In the genomic region with DNA sequence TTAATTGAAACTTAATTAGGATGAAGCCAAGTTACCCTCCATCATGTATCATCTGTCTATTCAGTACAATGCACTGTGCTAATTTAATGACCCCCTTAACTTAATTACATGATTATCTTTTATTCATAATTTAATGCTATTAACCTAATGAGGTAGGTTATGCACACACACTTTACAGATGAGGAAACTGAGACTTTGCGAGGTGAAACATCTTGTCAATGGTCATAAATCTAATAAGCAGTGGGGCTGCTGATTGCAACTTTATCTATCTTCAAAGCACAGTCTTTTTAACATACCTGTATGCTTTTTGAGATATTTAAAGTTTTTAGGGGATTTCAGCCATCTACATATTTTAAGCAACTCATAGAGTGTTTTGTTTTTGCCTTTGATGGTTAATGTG, we compare ENCODE assay signal across 11 cellular contexts. TPM values are rescaled to one million over a fixed set of nuclear protein-coding genes. Genes with fewer than 3 reads are reported as not detected.
DNase-seq lines count a peak whose midpoint lies in the region; ATAC-seq and TF ChIP-seq lines count a peak whose summit lies in the region.
"Had no signal": no experiment of that assay in that cellular context is flagged by ENCODE, and none has a peak within 500 bp of the region (broad histone marks: within the 10 kb centered on the region; RNA-seq: fewer than 3 reads in every experiment).

No MANE protein-coding gene starts in this region.

- no peak for ATAC-seq in PC-3
- no peak for ATAC-seq in HG03139 (IDR thresholded peaks at IDR 0.05; ENCODE audit: unreplicated experiment)
- ATAC-seq: stimulated activated naive CD8-positive, alpha-beta T cell treated with anti-CD3 and anti-CD28 coated beads, Interleukin-15, amount 100 ng/mL, for 72 hours had no signal

- DNase-seq in HL-60 (ENCODE audit: low read depth in 1 of 2, low spot score in 1 of 2): no peak
- DNase-seq in PC-3: no peak
- DNase-seq in suprapubic skin (ENCODE audit: low spot score in 2 of 2): no peak
- no peak for DNase-seq in NCI-H1436 (lab: John Stamatoyannopoulos, UW)
- no peak for DNase-seq in UCSD-AML1 (lab: John Stamatoyannopoulos, UW; ENCODE audit: unreplicated experiment)
- DNase-seq: H7; NCI-H446; stimulated activated naive CD8-positive, alpha-beta T cell treated with anti-CD3 and anti-CD28 coated beads, Interleukin-15, amount 100 ng/mL, for 72 hours; T-helper 9 cell had no signal

- 0 out of 2 replicates have a peak overlapping the region, but pooled peaks have one; percentile 4 for H3K4me3 ChIP-seq in HL-60 (replicated peaks; ENCODE audit: insufficient read depth, low read length)
- peak overlapping the region; percentile 68 for H3K4me3 ChIP-seq in PC-3 (ENCODE audit: low read length)
- peak overlapping the region; percentile 40 for H3K4me3 ChIP-seq in iPS-15b (ENCODE audit: low read depth, low read length)
- H3K4me3 ChIP-seq in suprapubic skin: peak overlapping the region; percentile 23

- no peaks in the 10 kb centered on the region for H4K20me1 ChIP-seq in PC-3 (ENCODE audit: low read length)

- H3F3A ChIP-seq in PC-3 (ENCODE audit: low read length, unreplicated experiment): peaks cover 6% of the 10 kb centered on the region

- H3K4me2 ChIP-seq in PC-3 (ENCODE audit: low read length): peak overlapping the region; percentile 77

- TSS peak; percentile 14 for BruUV-seq in PC-3 (replicated peaks; lab: Mats Ljungman, UMichigan)

- H3K9ac ChIP-seq in PC-3 (ENCODE audit: low read length): peak overlapping the region; percentile 85
- H3K9ac ChIP-seq in iPS-15b (ENCODE audit: low read depth, low read length): no peak overlapping the region

- TF ChIP-seq EP300 in suprapubic skin (IDR thresholded peaks at IDR 0.05): no peak

- POLR2A ChIA-PET in PC-3 (lab: Charles Lee; ENCODE audit: unreplicated experiment): interaction anchor here (0.7 kb wide), 1 partner anchor 23 kb away, joined by 3 read pairs; no protein-coding TSS in a partner anchor

- CTCF ChIA-PET in PC-3 (lab: Charles Lee): interaction anchor here (0.6 kb wide), 1 partner anchor 468 kb away, joined by 4 read pairs; no protein-coding TSS in a partner anchor

- no peak for TF ChIP-seq POLR2A in suprapubic skin (IDR thresholded peaks at IDR 0.05)

- TF ChIP-seq CTCF in HL-60 (IDR thresholded peaks at IDR 0.05; ENCODE audit: insufficient read depth, low read length): no peak
- TF ChIP-seq CTCF in PC-3 (conservative IDR thresholded peaks at IDR 0.05; ENCODE audit: low read depth, low read length): no peak
- TF ChIP-seq CTCF in suprapubic skin (IDR thresholded peaks at IDR 0.05): no peak

- no peak overlapping the region for H2AFZ ChIP-seq in PC-3 (ENCODE audit: low read length)

- 73% methylated on average over 1 of the region's 1 CpG for WGBS in suprapubic skin

- peaks cover 10% of the 10 kb centered on the region; the same call in 1 of the 2 replicates for H3K36me3 ChIP-seq in PC-3 (ENCODE audit: low read depth, low read length)
- no peaks in the 10 kb centered on the region for H3K36me3 ChIP-seq in iPS-15b (ENCODE audit: control insufficient read depth, insufficient read depth, low read length)
- H3K36me3 ChIP-seq in suprapubic skin: no peaks in the 10 kb centered on the region

- H3K27me3 ChIP-seq in HL-60 (ENCODE audit: insufficient read depth, poor library complexity, severe bottlenecking) (no peaks in the 10 kb centered on the region), PC-3 (ENCODE audit: low read length) (no peaks in the 10 kb centered on the region), iPS-15b (ENCODE audit: control insufficient read depth, insufficient read depth, low read length) (no peaks in the 10 kb centered on the region), suprapubic skin (no peaks in the 10 kb centered on the region)

- H3K4me1 ChIP-seq in PC-3 (ENCODE audit: insufficient read depth, low read length) (peaks cover 64% of the 10 kb centered on the region), iPS-15b (ENCODE audit: control insufficient read depth, insufficient read depth, low read length) (peaks cover 19% of the 10 kb centered on the region), suprapubic skin (peaks cover 7% of the 10 kb centered on the region)

- peaks cover 54% of the 10 kb centered on the region for H3K79me2 ChIP-seq in PC-3 (ENCODE audit: low read length)

- no peaks in the 10 kb centered on the region for H3K9me3 ChIP-seq in PC-3 (ENCODE audit: low read length)
- H3K9me3 ChIP-seq in iPS-15b (ENCODE audit: control insufficient read depth, insufficient read depth, low read length): no peaks in the 10 kb centered on the region
- no peaks in the 10 kb centered on the region for H3K9me3 ChIP-seq in suprapubic skin

- H3K9me2 ChIP-seq in PC-3 (replicated peaks; ENCODE audit: low read length): no peaks in the 10 kb centered on the region

- peak overlapping the region; percentile 37 for H3K27ac ChIP-seq in HL-60 (replicated peaks)
- H3K27ac ChIP-seq in PC-3 (ENCODE audit: low read length): peak overlapping the region; percentile 98
- no peak overlapping the region for H3K27ac ChIP-seq in suprapubic skin

- intact Hi-C loops in PC-3 (cut with micrococcal nuclease): loop anchor here (1.0 kb wide), 5 partner anchors 17 to 382 kb away; no protein-coding TSS in a partner anchor

RNA-seq across cellular contexts. Expression of gene MACC1, which starts 0.5 kb away (rescaled TPM):
- 7.9 and 12.0 TPM in 2 replicates for total RNA-seq in PC-3 (2014; rRNA removed)
- total RNA-seq in suprapubic skin: 10 to 100 TPM in 3 of 4 donors, 1 to 10 TPM in 1; 8.6 to 13.0 (median 11.5) TPM

Comparison
In these comparisons a context has a peak if more than half of its experiments do, and no peak if none do; other contexts are left out.
1. H3K4me3 ChIP-seq: peak in every context shown above with its lines; median percentile 68 in PC-3; 40 in iPS-15b; 23 in suprapubic skin; 4 in HL-60.